In genomic region chr19:12784394-12784870, GRCh38 we compare ENCODE assay signal across 9 cellular contexts. TPM values are rescaled to one million over a fixed set of nuclear protein-coding genes. Genes with fewer than 3 reads are reported as not detected.
DNase-seq lines count a peak whose midpoint lies in the region; ATAC-seq and TF ChIP-seq lines count a peak whose summit lies in the region.
"Had no signal": no experiment of that assay in that cellular context is flagged by ENCODE, and none has a peak within 500 bp of the region (broad histone marks: within the 10 kb centered on the region; RNA-seq: fewer than 3 reads in every experiment).

No MANE protein-coding gene starts in this region.

- H4K5ac ChIP-seq in mesendoderm (ENCODE audit: low read length): no peak overlapping the region

- H2BK120ac ChIP-seq in mesendoderm (ENCODE audit: low read depth, low read length): no peak overlapping the region

- H3K36me3 ChIP-seq in mesendoderm (ENCODE audit: control insufficient read depth, insufficient read depth, low read length): no peaks in the 10 kb centered on the region

- no peak overlapping the region for H3K9ac ChIP-seq in mesendoderm (ENCODE audit: low read length)

- peak overlapping the region; percentile 46 for H2BK5ac ChIP-seq in mesendoderm (ENCODE audit: low read length)

- H3K4ac ChIP-seq in mesendoderm (ENCODE audit: low read depth, low read length): no peak overlapping the region

- H3K56ac ChIP-seq in mesendoderm (ENCODE audit: low read length): peak overlapping the region; percentile 77

- H2BK15ac ChIP-seq in mesendoderm (replicated peaks; ENCODE audit: low read depth): no peak overlapping the region

- in situ Hi-C loops in ACHN (cut with HindIII; ENCODE audit: low pct_ligation_motif_present, low pct_unique_long_range_greater_than_20kb, low sequenced_read_pairs): no loop called here

- no peak overlapping the region for H3K4me2 ChIP-seq in mesendoderm (ENCODE audit: low read length)

- no peak overlapping the region for H4K8ac ChIP-seq in mesendoderm (ENCODE audit: low read depth, low read length)

- no peaks in the 10 kb centered on the region for H3K79me1 ChIP-seq in mesendoderm (ENCODE audit: low read length)

- no peaks in the 10 kb centered on the region for H3K27me3 ChIP-seq in mesendoderm (ENCODE audit: insufficient read depth, low read length, poor library complexity)

- no CpG with 5 or more reads among the region's 10 CpGs for WGBS in mesendoderm (ENCODE audit: extremely low coverage, insufficient coverage, low lambda C conversion rate)

- no peak for TF ChIP-seq CTCF in 22Rv1 (IDR thresholded peaks at IDR 0.05)

- H3K27ac ChIP-seq in 22Rv1: peak overlapping the region; percentile 98
- no peak overlapping the region for H3K27ac ChIP-seq in mesendoderm (ENCODE audit: low read depth, low read length)

- H3K18ac ChIP-seq in mesendoderm (ENCODE audit: low read length): no peak overlapping the region

- ATAC-seq in HG02759 (IDR thresholded peaks at IDR 0.05; ENCODE audit: unreplicated experiment): no peak
- ATAC-seq in GM19395 (IDR thresholded peaks at IDR 0.05; ENCODE audit: unreplicated experiment): no peak

- H3K79me2 ChIP-seq in mesendoderm (ENCODE audit: control insufficient read depth, insufficient read depth, low read length): no peaks in the 10 kb centered on the region

- H3K4me3 ChIP-seq in mesendoderm (ENCODE audit: low read length): no peak overlapping the region

- H3K23ac ChIP-seq in mesendoderm (ENCODE audit: low read length): no peak overlapping the region

- peak; percentile 7 for DNase-seq in HCEC 1CT
- peak; percentile 19 for DNase-seq in astrocyte of the hippocampus (ENCODE audit: low read depth, low spot score)
- DNase-seq in mesendoderm: no peak
- no peak for DNase-seq in ACHN
- DNase-seq in T-helper 9 cell: no peak
- DNase-seq: effector CD8-positive, alpha-beta T cell had no signal

- peaks cover 13% of the 10 kb centered on the region for H3K4me1 ChIP-seq in mesendoderm (ENCODE audit: control insufficient read depth, low read depth, low read length)

- peak overlapping the region; percentile 82 for H2AK5ac ChIP-seq in mesendoderm (ENCODE audit: low read length)

RNA-seq across cellular contexts. Expression of gene JUNB, which starts 6.9 kb away (rescaled TPM):
- 2.2 TPM for polyA plus RNA-seq in mesendoderm (2013, experiment 1 of 2)
- polyA plus RNA-seq in mesendoderm (2013, experiment 2 of 2): 2.5 TPM

RNA-seq across cellular contexts. Expression of gene HOOK2, which starts 9.1 kb away (rescaled TPM):
- 25.7 TPM for polyA plus RNA-seq in mesendoderm (2013, experiment 1 of 2)
- polyA plus RNA-seq in mesendoderm (2013, experiment 2 of 2): 28.2 TPM

RNA-seq across cellular contexts. Expression of gene PRDX2, which starts 17.2 kb away (rescaled TPM):
- 210 TPM for polyA plus RNA-seq in mesendoderm (2013, experiment 1 of 2)
- polyA plus RNA-seq in mesendoderm (2013, experiment 2 of 2): 216 TPM

RNA-seq across cellular contexts. Expression of gene THSD8, which starts 17.4 kb away (rescaled TPM):
- polyA plus RNA-seq in mesendoderm (2013, experiment 1 of 2): 25.8 TPM
- 28.2 TPM for polyA plus RNA-seq in mesendoderm (2013, experiment 2 of 2)

RNA-seq across cellular contexts. Expression of gene RNASEH2A, which starts 22.0 kb away (rescaled TPM):
- 24.8 TPM for polyA plus RNA-seq in mesendoderm (2013, experiment 1 of 2)
- 25.7 TPM for polyA plus RNA-seq in mesendoderm (2013, experiment 2 of 2)

Comparison
In these comparisons a context has a peak if more than half of its experiments do, and no peak if none do; other contexts are left out.
1. DNase-seq: peak in HCEC 1CT (single experiment) and astrocyte of the hippocampus (single experiment); none in mesendoderm (single experiment), ACHN (single experiment) and T-helper 9 cell (single experiment).